8 cellular contexts compared by ENCODE assay signal in the genomic region with DNA sequence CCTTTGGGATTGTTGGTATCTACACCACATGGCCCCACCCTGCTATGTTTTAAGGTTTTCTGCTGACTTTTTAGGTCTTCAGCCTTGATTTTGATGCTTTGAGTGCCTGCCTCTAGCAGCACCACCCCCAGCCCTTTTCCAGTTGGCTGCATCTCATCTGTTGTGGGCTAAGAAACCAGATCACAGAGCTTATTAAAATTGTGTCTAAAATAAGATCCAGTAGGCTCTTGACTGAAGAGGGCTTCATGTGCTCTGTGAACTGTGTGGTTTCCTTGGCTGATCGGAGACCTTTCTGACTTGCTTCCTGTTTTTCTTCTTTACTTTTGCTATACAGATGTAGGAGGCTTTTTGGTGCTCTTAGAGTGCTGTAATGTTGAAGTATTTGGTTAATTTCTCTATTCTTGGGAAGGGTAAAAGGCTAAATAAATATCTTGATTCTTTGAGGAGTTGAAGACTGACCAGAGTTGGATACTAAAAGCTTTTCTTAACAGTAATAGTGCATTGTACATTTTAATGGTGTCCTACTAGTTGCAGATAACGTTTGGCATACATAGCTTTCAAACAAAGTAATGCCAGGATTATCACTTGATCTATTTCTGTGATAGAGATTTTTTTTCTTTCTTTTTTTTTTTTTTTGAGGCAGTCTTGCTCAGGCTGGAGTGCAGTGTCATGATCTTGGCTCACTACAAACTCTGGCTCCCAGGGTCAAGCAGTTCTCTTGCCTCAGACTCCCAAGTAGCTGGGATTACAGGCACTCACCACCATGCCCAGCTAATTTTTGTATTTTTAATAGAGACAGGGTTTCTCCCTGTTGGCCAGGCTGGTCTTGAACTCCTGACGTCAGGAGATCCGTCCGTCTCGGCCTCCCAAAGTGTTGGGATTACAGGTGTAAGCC. TPM values are rescaled to one million over a fixed set of nuclear protein-coding genes. Genes with fewer than 3 reads are reported as not detected.
A peak's percentile ranks its signal among the peaks of the same experiment; 100 is the strongest.
DNase-seq lines count a peak whose midpoint lies in the region; ATAC-seq, FAIRE-seq and TF ChIP-seq lines count a peak whose summit lies in the region.

No MANE protein-coding gene starts in this region.

- TF ChIP-seq POLR2A in GM12878 (IDR thresholded peaks at IDR 0.05; ENCODE audit: low read depth, low read length), result 0 out of 2 replicates have a peak, but pooled peaks have one; percentile 13

- CTCF ChIA-PET in GM12878 (lab: Yijun Ruan, JAX), result interaction anchor here (0.6 to 4.8 kb wide), 18 partner anchors 9 to 177 kb away, joined by 3 to 53 read pairs (median 4); no protein-coding TSS in a partner anchor

- H4K20me1 ChIP-seq in GM12878 (ENCODE audit: control insufficient read depth, insufficient read depth), result no peaks in the 10 kb centered on the region; the same call in 1 of the 2 replicates

- H3K27ac Mint-ChIP-seq in natural killer cell treated with Interleukin-12 subunit alpha and Interleukin-12 subunit beta and Interleukin-15 and Interleukin-18, amount 100 ng/mL, for 72 hours, result peak overlapping the region; percentile 60 to 95

- no peak overlapping the region for H2AFZ ChIP-seq in GM12878 (ENCODE audit: control insufficient read depth, low read depth, low read length)

- in situ Hi-C loops in GM12878 (cut with MboI), result no loop called here

- peaks cover 92% of the 10 kb centered on the region for H3K79me2 ChIP-seq in GM12878 (ENCODE audit: control insufficient read depth, insufficient read depth, low read length)

- TF ChIP-seq CTCF in GM12878 (IDR thresholded peaks at IDR 0.05 in 2 of 3, conservative IDR thresholded peaks at IDR 0.05 in 1 of 3; ENCODE audit: control insufficient read depth in 2 of 3, extremely low read depth in 1 of 3, insufficient read depth in 1 of 3, low read depth in 3 of 3, low read length in 3 of 3), result no peak

- peak overlapping the region; percentile 72 for H3K4me2 ChIP-seq in GM12878 (ENCODE audit: control insufficient read depth, insufficient read depth)

- ATAC-seq in GM18520 (IDR thresholded peaks at IDR 0.05; ENCODE audit: unreplicated experiment) (peak; percentile 18), HG02840 (IDR thresholded peaks at IDR 0.05; ENCODE audit: low FRiP score, unreplicated experiment) (peak; percentile 35), GM12878 (peak; percentile 47)
- ATAC-seq in natural killer cell treated with Interleukin-12 subunit alpha and Interleukin-12 subunit beta and Interleukin-15 and Interleukin-18, amount 100 ng/mL, for 72 hours, result no peak

- BruUV-seq in GM12878 (replicated peaks; lab: Mats Ljungman, UMichigan), result no TSS peak

- H3K4me3 Mint-ChIP-seq in natural killer cell treated with Interleukin-12 subunit alpha and Interleukin-12 subunit beta and Interleukin-15 and Interleukin-18, amount 100 ng/mL, for 72 hours, result peak overlapping the region; percentile 65

- peak overlapping the region; percentile 30; the same call in 1 of the 2 replicates for H3K27ac ChIP-seq in GM12878 (ENCODE audit: control insufficient read depth, insufficient read depth)

- H3K4me1 ChIP-seq in GM12878 (ENCODE audit: control insufficient read depth, insufficient read depth, low read length), result peaks cover 21% of the 10 kb centered on the region

- peak overlapping the region; percentile 75 for H3K4me3 ChIP-seq in GM12878

- intact Hi-C loops in GM12878 (cut with micrococcal nuclease; ENCODE audit: unreplicated experiment), result loop anchor here (5.0 kb wide), 1 partner anchor 42 kb away; no protein-coding TSS in a partner anchor

- peak in 1 of 2 experiments; percentile 58; a peak in 1 of 4 replicates for TF ChIP-seq EP300 in GM12878 (IDR thresholded peaks at IDR 0.05; ENCODE audit: borderline replicate concordance in 1 of 2, control insufficient read depth in 1 of 2, low read depth in 2 of 2, low read length in 2 of 2)

- no peaks in the 10 kb centered on the region for H3K27me3 Mint-ChIP-seq in natural killer cell treated with Interleukin-12 subunit alpha and Interleukin-12 subunit beta and Interleukin-15 and Interleukin-18, amount 100 ng/mL, for 72 hours

- peaks cover 0 to 2% of the 10 kb centered on the region in 2 experiments; a peak in 1 of 4 replicates for H3K36me3 ChIP-seq in GM12878 (ENCODE audit: control insufficient read depth in 2 of 2, insufficient read depth in 2 of 2, low read length in 1 of 2)

- DNase-seq in SKM-1 treated with dmso at 0.1 percent for 144 hours (lab: John Stamatoyannopoulos, UW; ENCODE audit: unreplicated experiment), result peak; percentile 75
- peak; percentile 83 for DNase-seq in GM12878 (ENCODE audit: low read depth, low spot score)
- DNase-seq in natural killer cell treated with Interleukin-12 subunit alpha and Interleukin-12 subunit beta and Interleukin-15 and Interleukin-18, amount 100 ng/mL, for 72 hours (ENCODE audit: low spot score), result no peak
- no peak for DNase-seq in NCI-H2227 treated with DMSO at 0.1 percent for 48 hours (lab: John Stamatoyannopoulos, UW)
- DNase-seq in D341Med (ENCODE audit: low spot score), result no peak
- DNase-seq in NCI-H526 treated with DMSO at 0.1 percent for 48 hours (lab: John Stamatoyannopoulos, UW), result no peak

- no peaks in the 10 kb centered on the region for H3K9me3 ChIP-seq in GM12878 (replicated peaks; ENCODE audit: control insufficient read depth, insufficient read depth, low read length)

- TF ChIP-seq RAD21 in GM12878 (IDR thresholded peaks at IDR 0.05; ENCODE audit: insufficient read depth, low read depth, low read length), result no peak

- RAD21 ChIA-PET in GM12878 (lab: Charles Lee; ENCODE audit: unreplicated experiment), result interaction anchor here (0.6 to 7.2 kb wide), 25 partner anchors 9 to 200 kb away, joined by 3 to 39 read pairs (median 4); no protein-coding TSS in a partner anchor

- H3K9ac ChIP-seq in GM12878 (ENCODE audit: control insufficient read depth, insufficient read depth, low read length), result peak overlapping the region; percentile 7

- POLR2A ChIA-PET in GM12878 (lab: Charles Lee), result interaction anchor here (0.5 to 4.8 kb wide), 25 partner anchors 8 to 382 kb away, joined by 3 to 43 read pairs (median 4); no protein-coding TSS in a partner anchor

- H3K9me3 Mint-ChIP-seq in natural killer cell treated with Interleukin-12 subunit alpha and Interleukin-12 subunit beta and Interleukin-15 and Interleukin-18, amount 100 ng/mL, for 72 hours, result no peaks in the 10 kb centered on the region

- SMC1A ChIA-PET in GM12878 (lab: Charles Lee; ENCODE audit: uncharacterized antibody, unreplicated experiment), result interaction anchor here (0.8 to 5.5 kb wide), 24 partner anchors 9 to 142 kb away, joined by 3 to 65 read pairs (median 6); no protein-coding TSS in a partner anchor

- peaks cover 32 to 41% of the 10 kb centered on the region in 2 donors for H3K4me1 Mint-ChIP-seq in natural killer cell treated with Interleukin-12 subunit alpha and Interleukin-12 subunit beta and Interleukin-15 and Interleukin-18, amount 100 ng/mL, for 72 hours (ENCODE audit: low read depth in 2 of 2)

- peaks cover 5% of the 10 kb centered on the region for H3K36me3 Mint-ChIP-seq in natural killer cell treated with Interleukin-12 subunit alpha and Interleukin-12 subunit beta and Interleukin-15 and Interleukin-18, amount 100 ng/mL, for 72 hours

- WGBS in GM12878 (ENCODE audit: insufficient coverage, insufficient replicate concordance, low lambda C conversion rate, missing lambda C conversion rate), result 42% methylated on average over 6 of the region's 6 CpGs

- peak; percentile 88 for FAIRE-seq in GM12878 (lab: Jason Lieb, UNC)

- H3K27me3 ChIP-seq in GM12878 (replicated peaks in 1 of 2; ENCODE audit: control insufficient read depth in 2 of 2, insufficient read depth in 2 of 2, low read length in 1 of 2), result no peaks in the 10 kb centered on the region

TF ChIP-seq in GM12878, 131 proteins besides CTCF, POLR2A, EP300 and RAD21 (continues in another document):
- TF ChIP-seq, protein P1, sequence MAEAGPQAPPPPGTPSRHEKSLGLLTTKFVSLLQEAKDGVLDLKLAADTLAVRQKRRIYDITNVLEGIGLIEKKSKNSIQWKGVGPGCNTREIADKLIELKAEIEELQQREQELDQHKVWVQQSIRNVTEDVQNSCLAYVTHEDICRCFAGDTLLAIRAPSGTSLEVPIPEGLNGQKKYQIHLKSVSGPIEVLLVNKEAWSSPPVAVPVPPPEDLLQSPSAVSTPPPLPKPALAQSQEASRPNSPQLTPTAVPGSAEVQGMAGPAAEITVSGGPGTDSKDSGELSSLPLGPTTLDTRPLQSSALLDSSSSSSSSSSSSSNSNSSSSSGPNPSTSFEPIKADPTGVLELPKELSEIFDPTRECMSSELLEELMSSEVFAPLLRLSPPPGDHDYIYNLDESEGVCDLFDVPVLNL (IDR thresholded peaks at IDR 0.05; ENCODE audit: low read depth, low read length), result no peak

RNA-seq across cellular contexts. Expression of a gene that starts 4.5 kb away (rescaled TPM):
- total RNA-seq in GM12878 (2013; cell fraction: nucleolus; rRNA removed), result 91.1 and 104 TPM in 2 replicates
- 93.1 and 107 TPM in 2 replicates for total RNA-seq in GM12878 (2014; rRNA removed)
- total RNA-seq in GM12878 (2014; rRNA removed; fragmentation: Illumina TruSeq; extraction: Trizol), result 134 and 136 TPM in 2 replicates
- 166 and 174 TPM in 2 replicates for total RNA-seq in GM12878 (2021)
- 146 TPM for polyA plus RNA-seq in GM12878 (2011; ENCODE audit: low read depth)
- polyA plus RNA-seq in GM12878 (2011; rRNA removed), result 139 and 185 TPM in 2 replicates
- 40.9 and 52.0 TPM in 2 replicates for polyA plus RNA-seq in GM12878 (2011; cell fraction: cytosol; rRNA removed)
- polyA plus RNA-seq in GM12878 (2011; cell fraction: nucleus; rRNA removed), result 40.3 and 44.3 TPM in 2 replicates
- polyA plus RNA-seq in GM12878 (2012), result 193 and 217 TPM in 2 replicates
- polyA plus RNA-seq in GM12878 (2014; fragmentation: Illumina TruSeq; extraction: Trizol), result 120 and 151 TPM in 2 replicates
- polyA plus RNA-seq in GM12878 (2014; fragmentation: Nextera tagmentation; extraction: Ambion mirVana), result 100 to 1,000 TPM in 1 of 2 experiments, 10 to 100 TPM in 1; 58.6 to 120 TPM
- polyA plus RNA-seq in GM12878 (2014; rRNA removed), result 79.2 and 99.2 TPM in 2 replicates
- polyA plus RNA-seq in GM12878 (2016; fragmentation: Nextera tagmentation; extraction: Ambion mirVana), result 100 to 1,000 TPM; 227 to 245 TPM
- 52.8 and 83.5 TPM in 2 replicates for polyA minus RNA-seq in GM12878 (2011; rRNA and poly(A)+ RNA removed)
- polyA minus RNA-seq in GM12878 (2011; cell fraction: cytosol; rRNA and poly(A)+ RNA removed), result 31.5 and 44.0 TPM in 2 replicates
- polyA minus RNA-seq in GM12878 (2011; cell fraction: nucleus; rRNA and poly(A)+ RNA removed), result 20.8 and 43.4 TPM in 2 replicates
- total RNA-seq in natural killer cell treated with Interleukin-12 subunit alpha and Interleukin-12 subunit beta and Interleukin-15 and Interleukin-18, amount 100 ng/mL, for 72 hours, result 100 to 1,000 TPM; 176 to 190 TPM

Comparison
In these comparisons a context has a peak if more than half of its experiments do, and no peak if none do; other contexts are left out.
1. ATAC-seq: peak in GM18520 (single experiment), HG02840 (single experiment) and GM12878 (single experiment); none in natural killer cell treated with Interleukin-12 subunit alpha and Interleukin-12 subunit beta and Interleukin-15 and Interleukin-18, amount 100 ng/mL, for 72 hours (0 of 2).
2. DNase-seq: peak in SKM-1 treated with dmso at 0.1 percent for 144 hours (single experiment) and GM12878 (single experiment); none in natural killer cell treated with Interleukin-12 subunit alpha and Interleukin-12 subunit beta and Interleukin-15 and Interleukin-18, amount 100 ng/mL, for 72 hours (single experiment), NCI-H2227 treated with DMSO at 0.1 percent for 48 hours (single experiment), D341Med (single experiment) and NCI-H526 treated with DMSO at 0.1 percent for 48 hours (single experiment).